ENCODE assay signal across 9 cellular contexts in genomic region chr2:236167297-236168109, GRCh38. TPM values are rescaled to one million over a fixed set of nuclear protein-coding genes. Genes with fewer than 3 reads are reported as not detected.
DNase-seq lines count a peak whose midpoint lies in the region; ATAC-seq and TF ChIP-seq lines count a peak whose summit lies in the region.
"Had no signal": no experiment of that assay in that cellular context is flagged by ENCODE, and none has a peak within 500 bp of the region (broad histone marks: within the 10 kb centered on the region; RNA-seq: fewer than 3 reads in every experiment).

No MANE protein-coding gene starts in this region.

- H3K9me3 ChIP-seq in BLaER1 treated with 17β-estradiol and CSF1 and Interleukin-3, amounts not matched to agents 10 nM and 100 nM (replicated peaks in 1 of 11) = peaks cover 5 to 33% (median 18%) of the 10 kb centered on the region in 11 experiments; a peak in 18 of 22 replicates
- H3K9me3 ChIP-seq in endodermal cell (ENCODE audit: control insufficient read depth, low read length) = no peaks in the 10 kb centered on the region

- H3K27me3 ChIP-seq in BLaER1 treated with 17β-estradiol and CSF1 and Interleukin-3, amounts not matched to agents 10 nM and 100 nM = peaks cover 100% of the 10 kb centered on the region in 11 experiments
- H3K27me3 ChIP-seq in endodermal cell (ENCODE audit: control insufficient read depth, insufficient read depth, low read length, poor library complexity, severe bottlenecking) = peaks cover 100% of the 10 kb centered on the region

- H3K9me3 Mint-ChIP-seq in endodermal cell = no peaks in the 10 kb centered on the region
- H3K9me3 Mint-ChIP-seq in nephron = no peaks in the 10 kb centered on the region

- H3K27ac Mint-ChIP-seq in endodermal cell (no peak overlapping the region), nephron (no peak overlapping the region)

- 0% methylated on average over 5 to 112 of the region's 112 CpGs for WGBS in endodermal cell (ENCODE audit: insufficient coverage in 1 of 2, insufficient read length in 1 of 2), 2 experiments

- H3K36me3 Mint-ChIP-seq in endodermal cell (ENCODE audit: low read depth) (no peaks in the 10 kb centered on the region), nephron (ENCODE audit: low read depth) (no peaks in the 10 kb centered on the region)

- H3K27me3 Mint-ChIP-seq in endodermal cell (ENCODE audit: insufficient read depth) (peaks cover 88% of the 10 kb centered on the region), nephron (ENCODE audit: low read depth) (peaks cover 94% of the 10 kb centered on the region)

- no peaks in the 10 kb centered on the region for H3K36me3 ChIP-seq in BLaER1 treated with 17β-estradiol and CSF1 and Interleukin-3, amounts not matched to agents 10 nM and 100 nM
- H3K36me3 ChIP-seq in endodermal cell (ENCODE audit: control insufficient read depth, insufficient read depth, low read length) = no peaks in the 10 kb centered on the region

- no peak overlapping the region for H3K27ac ChIP-seq in BLaER1 treated with 17β-estradiol and CSF1 and Interleukin-3, amounts not matched to agents 10 nM and 100 nM
- H3K27ac ChIP-seq in endodermal cell (ENCODE audit: low read depth, low read length) (peak overlapping the region; percentile 38), caudate nucleus (ENCODE audit: low read depth, low read length) (no peak overlapping the region)

- H3K9ac ChIP-seq in BLaER1 treated with 17β-estradiol and CSF1 and Interleukin-3, amounts not matched to agents 10 nM and 100 nM = peak overlapping the region in 5 of 11 experiments; percentile 10 to 46 (median 24); a peak in 7 of 22 replicates
- no peak overlapping the region for H3K9ac ChIP-seq in endodermal cell (ENCODE audit: extremely low read depth, low read length, poor library complexity, severe bottlenecking)

- peak overlapping the region; percentile 86 to 98 (median 95) for H3K4me2 ChIP-seq in BLaER1 treated with 17β-estradiol and CSF1 and Interleukin-3, amounts not matched to agents 10 nM and 100 nM

- peak overlapping the region; percentile 50 to 69 (median 55) for H3K4me3 ChIP-seq in BLaER1 treated with 17β-estradiol and CSF1 and Interleukin-3, amounts not matched to agents 10 nM and 100 nM
- peak overlapping the region; percentile 60 for H3K4me3 ChIP-seq in endodermal cell (ENCODE audit: low read length)

- peaks cover 43 to 58% (median 51%) of the 10 kb centered on the region in 10 experiments for H3K4me1 ChIP-seq in BLaER1 treated with 17β-estradiol and CSF1 and Interleukin-3, amounts not matched to agents 10 nM and 100 nM
- peaks cover 4% of the 10 kb centered on the region for H3K4me1 ChIP-seq in endodermal cell (ENCODE audit: control insufficient read depth, insufficient read depth, low read length)

- peak overlapping the region; percentile 37 for H3K4me3 Mint-ChIP-seq in endodermal cell
- H3K4me3 Mint-ChIP-seq in nephron = peak overlapping the region in 2 of 3 experiments; percentile 43 to 70

- TF ChIP-seq CTCF in endodermal cell (conservative IDR thresholded peaks at IDR 0.05) (peak; percentile 54), nephron (IDR thresholded peaks at IDR 0.05; ENCODE audit: unreplicated experiment in 3 of 3) (peak; percentile 9 to 28 (median 27))

- DNase-seq in M059J (ENCODE audit: low read depth) = peak; percentile 65
- DNase-seq in endodermal cell = peak; percentile 83
- no peak for DNase-seq in caudate nucleus (lab: John Stamatoyannopoulos, UW)
- no peak for DNase-seq in NCI-H187 treated with DMSO at 0.1 percent for 48 hours (lab: John Stamatoyannopoulos, UW)

- peaks cover 0 to 100% (median 97%) of the 10 kb centered on the region in 11 experiments; a peak in 19 of 22 replicates for H4K20me1 ChIP-seq in BLaER1 treated with 17β-estradiol and CSF1 and Interleukin-3, amounts not matched to agents 10 nM and 100 nM

- H3K4me1 Mint-ChIP-seq in endodermal cell (peaks cover 19% of the 10 kb centered on the region), nephron (peaks cover 46% of the 10 kb centered on the region)

- ATAC-seq in HG02623 (IDR thresholded peaks at IDR 0.05; ENCODE audit: unreplicated experiment) (no peak), HG03439 (IDR thresholded peaks at IDR 0.05; ENCODE audit: unreplicated experiment) (no peak)

RNA-seq across cellular contexts. Expression of gene GBX2, which starts 0.7 kb away (rescaled TPM):
- total RNA-seq in M059J (2014; rRNA removed; shearing (Covaris generic)) = 0.96 and 6.6 TPM in 2 replicates
- under 1 TPM in 1 of 2 donors, not detected in 1; 0.20 TPM for total RNA-seq in endodermal cell
- 26.5 TPM for polyA plus RNA-seq in endodermal cell (2013, experiment 1 of 2)
- 24.3 TPM for polyA plus RNA-seq in endodermal cell (2013, experiment 2 of 2)
- total RNA-seq: temporal lobe had no signal

Comparison
In these comparisons a context has a peak if more than half of its experiments do, and no peak if none do; other contexts are left out.
1. DNase-seq: peak in M059J (single experiment) and endodermal cell (single experiment); none in caudate nucleus (0 of 61) and NCI-H187 treated with DMSO at 0.1 percent for 48 hours (single experiment).